In the genomic region with DNA sequence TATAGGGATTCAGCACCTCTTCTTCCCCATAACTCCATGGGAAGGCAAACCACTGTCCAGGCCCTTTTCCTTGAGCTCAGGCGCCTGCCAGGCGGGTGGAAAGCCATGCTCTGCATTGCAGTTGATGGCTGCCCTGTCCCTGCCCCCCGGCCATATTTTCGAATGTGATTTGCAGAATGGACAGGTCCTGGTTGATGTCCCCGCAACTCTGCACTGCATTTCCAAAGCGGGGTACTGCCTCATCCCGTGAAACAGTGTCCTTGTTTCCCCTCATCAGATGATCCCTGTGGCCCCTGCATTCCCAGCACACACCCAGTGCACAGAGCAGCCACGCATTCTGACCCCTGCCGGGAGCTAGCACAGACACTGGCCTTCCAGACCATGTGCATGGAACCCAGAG, we compare ENCODE assay signal across 40 cellular contexts.
"Had no signal": no experiment of that assay in that cellular context is flagged by ENCODE, and none has a peak within 500 bp of the region (broad histone marks: within the 10 kb centered on the region; RNA-seq: fewer than 3 reads in every experiment).

No MANE protein-coding gene starts in this region.

- H3K27ac Mint-ChIP-seq: activated CD4-positive, alpha-beta memory T cell treated with anti-CD3 and anti-CD28 coated beads, Interleukin-2, amount 10 ng/mL, durations not matched to agents 7 days and 5 days; activated CD4-positive, alpha-beta T cell treated with anti-CD3 and anti-CD28 coated beads for 36 hours; activated CD4-positive, alpha-beta T cell treated with anti-CD3 and anti-CD28 coated beads, Interleukin-2, amount 10 ng/mL, durations not matched to agents 7 days and 5 days; activated naive CD4-positive, alpha-beta T cell treated with anti-CD3 and anti-CD28 coated beads for 36 hours; activated naive CD4-positive, alpha-beta T cell treated with anti-CD3 and anti-CD28 coated beads, Interleukin-2, amount 50 U/mL, for 72 hours; activated naive CD8-positive, alpha-beta T cell treated with anti-CD3 and anti-CD28 coated beads for 36 hours; activated T-cell treated with anti-CD3 and anti-CD28 coated beads, Interleukin-2, amount 50 U/mL, for 72 hours; activated T-helper 1 cell treated with anti-CD3 and anti-CD28 coated beads, Interleukin-12 subunit alpha, Interleukin-12 subunit beta, Interleukin-2, Interleukin-4 antibody, amounts not matched to agents 30 ng/mL and 10 ng/mL and 1 ng/mL, durations not matched to agents 14 hours and 24 hours and 36 hours; activated T-helper 17 cell treated with anti-CD3 and anti-CD28 coated beads, Interleukin-2, amount 50 U/mL, for 72 hours; T-helper 1 cell treated with Interleukin-12 subunit alpha and Interleukin-12 subunit beta and Interleukin-4 antibody, amounts not matched to agents 30 μg/mL and 1 μg/mL, for 36 hours; T-helper 2 cell treated with Interferon-gamma antibody and Interleukin-4, amounts not matched to agents 5 μg/mL and 100 μg/mL, for 36 hours; WTC11 had no signal

- H3K27ac ChIP-seq: adrenal gland, body of pancreas, cardiac muscle cell, WERI-Rb-1 had no signal

- H3K27me3 ChIP-seq: adrenal gland, body of pancreas, cardiac muscle cell had no signal

- H3K4me3 Mint-ChIP-seq: activated CD4-positive, alpha-beta memory T cell treated with anti-CD3 and anti-CD28 coated beads, Interleukin-2, amount 10 ng/mL, durations not matched to agents 7 days and 5 days; activated CD4-positive, alpha-beta T cell treated with anti-CD3 and anti-CD28 coated beads for 36 hours; activated CD4-positive, alpha-beta T cell treated with anti-CD3 and anti-CD28 coated beads, Interleukin-2, amount 10 ng/mL, durations not matched to agents 7 days and 5 days; activated naive CD4-positive, alpha-beta T cell treated with anti-CD3 and anti-CD28 coated beads for 36 hours; activated naive CD8-positive, alpha-beta T cell treated with anti-CD3 and anti-CD28 coated beads for 36 hours; activated T-cell treated with anti-CD3 and anti-CD28 coated beads, Interleukin-2, amount 50 U/mL, for 4 hours; activated T-cell treated with anti-CD3 and anti-CD28 coated beads, Interleukin-2, amount 50 U/mL, for 72 hours; activated T-helper 1 cell treated with anti-CD3 and anti-CD28 coated beads, Interleukin-12 subunit alpha, Interleukin-12 subunit beta, Interleukin-2, Interleukin-4 antibody, amounts not matched to agents 30 ng/mL and 10 ng/mL and 1 ng/mL, durations not matched to agents 14 hours and 24 hours and 36 hours; activated T-helper 17 cell treated with anti-CD3 and anti-CD28 coated beads, Interleukin-2, amount 50 U/mL, for 72 hours; central memory CD8-positive, alpha-beta T cell; T-helper 1 cell treated with Interleukin-12 subunit alpha and Interleukin-12 subunit beta and Interleukin-4 antibody, amounts not matched to agents 30 μg/mL and 1 μg/mL, for 36 hours; T-helper 2 cell treated with Interferon-gamma antibody and Interleukin-4, amounts not matched to agents 5 μg/mL and 100 μg/mL, for 36 hours; WTC11 had no signal

- H3K9me3 Mint-ChIP-seq: activated CD4-positive, alpha-beta memory T cell treated with anti-CD3 and anti-CD28 coated beads, Interleukin-2, amount 10 ng/mL, durations not matched to agents 7 days and 5 days; activated CD4-positive, alpha-beta T cell treated with anti-CD3 and anti-CD28 coated beads, Interleukin-2, amount 10 ng/mL, durations not matched to agents 7 days and 5 days; activated naive CD4-positive, alpha-beta T cell treated with anti-CD3 and anti-CD28 coated beads for 36 hours; activated naive CD4-positive, alpha-beta T cell treated with anti-CD3 and anti-CD28 coated beads, Interleukin-2, amount 50 U/mL, for 72 hours; activated naive CD8-positive, alpha-beta T cell treated with anti-CD3 and anti-CD28 coated beads for 36 hours; activated T-cell treated with anti-CD3 and anti-CD28 coated beads, Interleukin-2, amount 50 U/mL, for 4 hours; activated T-cell treated with anti-CD3 and anti-CD28 coated beads, Interleukin-2, amount 50 U/mL, for 72 hours; activated T-helper 1 cell treated with anti-CD3 and anti-CD28 coated beads, Interleukin-12 subunit alpha, Interleukin-12 subunit beta, Interleukin-2, Interleukin-4 antibody, amounts not matched to agents 30 ng/mL and 10 ng/mL and 1 ng/mL, durations not matched to agents 14 hours and 24 hours and 36 hours; activated T-helper 17 cell treated with anti-CD3 and anti-CD28 coated beads, Interleukin-2, amount 50 U/mL, for 72 hours; central memory CD8-positive, alpha-beta T cell; T-helper 1 cell treated with Interleukin-12 subunit alpha and Interleukin-12 subunit beta and Interleukin-4 antibody, amounts not matched to agents 30 μg/mL and 1 μg/mL, for 36 hours; T-helper 2 cell treated with Interferon-gamma antibody and Interleukin-4, amounts not matched to agents 5 μg/mL and 100 μg/mL, for 36 hours; WTC11 had no signal

- H3K36me3 ChIP-seq: adrenal gland, cardiac muscle cell, WERI-Rb-1 had no signal

- DNase-seq: activated CD4-positive, alpha-beta memory T cell treated with anti-CD3 and anti-CD28 coated beads, Interleukin-2, amount 10 ng/mL, durations not matched to agents 7 days and 5 days; activated CD4-positive, alpha-beta T cell treated with anti-CD3 and anti-CD28 coated beads for 1 hour; activated CD4-positive, alpha-beta T cell treated with anti-CD3 and anti-CD28 coated beads for 36 hours; activated CD4-positive, alpha-beta T cell treated with anti-CD3 and anti-CD28 coated beads for 48 hours; activated CD4-positive, alpha-beta T cell treated with anti-CD3 and anti-CD28 coated beads, Interleukin-2, amount 10 ng/mL, durations not matched to agents 7 days and 5 days; activated CD4-positive, alpha-beta T cell treated with anti-CD3 and anti-CD28 coated beads, Interleukin-2, amount 50 U/mL, for 48 hours; activated CD4-positive, CD25-positive, alpha-beta regulatory T cell; activated effector memory CD4-positive, alpha-beta T cell treated with anti-CD3 and anti-CD28 coated beads, Interleukin-2, amount 50 U/mL, for 16 hours; activated gamma-delta T cell treated with Interleukin-2 at 50 U/mL for 16 hours; activated naive CD4-positive, alpha-beta T cell; activated naive CD4-positive, alpha-beta T cell treated with anti-CD3 and anti-CD28 coated beads for 36 hours; activated naive CD4-positive, alpha-beta T cell treated with anti-CD3 and anti-CD28 coated beads, Interleukin-2, amount 50 U/mL, for 16 hours; activated naive CD8-positive, alpha-beta T cell treated with anti-CD3 and anti-CD28 coated beads for 36 hours; activated T-cell treated with anti-CD3 and anti-CD28 coated beads for 4 hours; activated T-cell treated with anti-CD3 and anti-CD28 coated beads, Interleukin-2, amount 50 U/mL, for 1 hour; activated T-cell treated with anti-CD3 and anti-CD28 coated beads, Interleukin-2, amount 50 U/mL, for 4 hours; activated T-cell treated with anti-CD3 and anti-CD28 coated beads, Interleukin-2, amount 50 U/mL, for 72 hours; adrenal gland; amniotic stem cell; aorta; body of pancreas; caudate nucleus; cerebellar nuclear complex; SW 1271; T-helper 1 cell; T-helper 2 cell; T-helper 9 cell; WERI-Rb-1 had no signal

- H3K4me1 Mint-ChIP-seq: activated CD4-positive, alpha-beta memory T cell treated with anti-CD3 and anti-CD28 coated beads, Interleukin-2, amount 10 ng/mL, durations not matched to agents 7 days and 5 days; activated CD4-positive, alpha-beta T cell treated with anti-CD3 and anti-CD28 coated beads for 36 hours; activated CD4-positive, alpha-beta T cell treated with anti-CD3 and anti-CD28 coated beads, Interleukin-2, amount 10 ng/mL, durations not matched to agents 7 days and 5 days; activated naive CD8-positive, alpha-beta T cell treated with anti-CD3 and anti-CD28 coated beads for 36 hours; activated T-helper 17 cell treated with anti-CD3 and anti-CD28 coated beads, Interleukin-2, amount 50 U/mL, for 72 hours; central memory CD8-positive, alpha-beta T cell; WTC11 had no signal

- ATAC-seq: activated CD4-positive, alpha-beta T cell treated with anti-CD3 and anti-CD28 coated beads for 36 hours; activated CD4-positive, CD25-positive, alpha-beta regulatory T cell treated with anti-CD3 and anti-CD28 coated beads, Interleukin-2, amount 50 U/mL, for 24 hours; activated naive CD4-positive, alpha-beta T cell treated with anti-CD3 and anti-CD28 coated beads, Interleukin-2, amount 50 U/mL, for 72 hours; activated T-cell treated with anti-CD3 and anti-CD28 coated beads, Interleukin-2, amount 50 U/mL, for 4 hours; activated T-cell treated with anti-CD3 and anti-CD28 coated beads, Interleukin-2, amount 50 U/mL, for 72 hours; activated T-helper 17 cell treated with anti-CD3 and anti-CD28 coated beads, Interleukin-2, amount 50 U/mL, for 72 hours; body of pancreas; WTC11 had no signal

- H3K4me3 ChIP-seq: adrenal gland, body of pancreas, cardiac muscle cell had no signal

- FAIRE-seq: astrocyte, bronchial epithelial cell, TTC549 had no signal

- H3K9me3 ChIP-seq: adrenal gland, body of pancreas had no signal

- H3K36me3 Mint-ChIP-seq: activated naive CD4-positive, alpha-beta T cell treated with anti-CD3 and anti-CD28 coated beads, Interleukin-2, amount 50 U/mL, for 72 hours; activated naive CD8-positive, alpha-beta T cell treated with anti-CD3 and anti-CD28 coated beads for 36 hours; WTC11 had no signal
